In the genomic region with DNA sequence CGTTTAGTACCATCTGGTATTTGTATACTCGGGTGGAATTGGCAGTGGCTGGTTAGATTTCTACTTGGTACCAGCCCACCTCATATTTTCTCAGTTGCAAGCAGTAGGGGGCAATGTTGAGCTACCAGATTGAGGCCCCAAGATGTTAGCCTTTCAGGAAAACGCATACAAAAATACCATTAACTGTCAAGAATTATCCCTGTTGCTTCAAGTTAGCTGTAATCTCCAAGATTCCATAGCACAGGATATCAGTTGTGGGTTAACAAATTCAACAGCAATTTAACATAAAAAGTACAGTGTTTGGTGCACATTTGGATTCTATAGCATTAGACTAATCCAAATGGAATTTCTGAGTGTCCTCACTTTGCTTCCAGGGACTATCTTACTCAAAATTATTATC, we compare ENCODE assay signal across 8 cellular contexts.
DNase-seq lines count a peak whose midpoint lies in the region; ATAC-seq and TF ChIP-seq lines count a peak whose summit lies in the region.

No MANE protein-coding gene starts in this region.

- no peaks in the 10 kb centered on the region for H3K27me3 ChIP-seq in GM23248 (replicated peaks; ENCODE audit: insufficient read depth)
- no peaks in the 10 kb centered on the region for H3K27me3 ChIP-seq in fibroblast of lung (ENCODE audit: control insufficient read depth, insufficient read depth, low read length)
- H3K27me3 ChIP-seq in uterus = no peaks in the 10 kb centered on the region

- intact Hi-C loops in uterus (cut with DNase I; ENCODE audit: low total_unique reads) = no loop called here

- CTCF ChIA-PET in activated CD8-positive, alpha-beta T cell treated with anti-CD3 and anti-CD28 coated beads, Interleukin-2, amount 10 ng/mL, durations not matched to agents 7 days and 5 days (lab: Charles Lee) = interaction anchor here (0.8 to 2.5 kb wide), 12 partner anchors 9 to 343 kb away, joined by 3 to 8 read pairs (median 4); a partner anchor contains a TSS

- no peaks in the 10 kb centered on the region for H3K27me3 Mint-ChIP-seq in activated CD8-positive, alpha-beta T cell treated with anti-CD3 and anti-CD28 coated beads, Interleukin-2, amount 10 ng/mL, durations not matched to agents 7 days and 5 days (ENCODE audit: low read depth)
- H3K27me3 Mint-ChIP-seq in neural crest cell (ENCODE audit: low read depth) = peaks cover 28% of the 10 kb centered on the region

- TF ChIP-seq CTCF in fibroblast of lung (conservative IDR thresholded peaks at IDR 0.05 in 1 of 2, IDR thresholded peaks at IDR 0.05 in 1 of 2; ENCODE audit: low read depth in 1 of 2, low read length in 2 of 2) (peak; percentile 74 to 82), neural crest cell (conservative IDR thresholded peaks at IDR 0.05) (peak; percentile 88), uterus (IDR thresholded peaks at IDR 0.05) (peak; percentile 57 to 62 (median 60))

- no peaks in the 10 kb centered on the region for H3K9me3 Mint-ChIP-seq in activated CD8-positive, alpha-beta T cell treated with anti-CD3 and anti-CD28 coated beads, Interleukin-2, amount 10 ng/mL, durations not matched to agents 7 days and 5 days (ENCODE audit: insufficient read depth)
- peaks cover under 1% of the 10 kb centered on the region for H3K9me3 Mint-ChIP-seq in neural crest cell

- H3K9me3 ChIP-seq in GM23248 (ENCODE audit: low read depth) (no peaks in the 10 kb centered on the region), fibroblast of lung (ENCODE audit: control insufficient read depth, insufficient read depth, low read depth, low read length) (no peaks in the 10 kb centered on the region), uterus (no peaks in the 10 kb centered on the region)

- H3K4me2 ChIP-seq in GM23248 (ENCODE audit: unreplicated experiment) (peak overlapping the region; percentile 24), fibroblast of lung (ENCODE audit: extremely low read depth, insufficient read depth, low read length) (no peak overlapping the region)

- TF ChIP-seq POLR2A in uterus (IDR thresholded peaks at IDR 0.05) = no peak

- H3K4me3 Mint-ChIP-seq in activated CD8-positive, alpha-beta T cell treated with anti-CD3 and anti-CD28 coated beads, Interleukin-2, amount 10 ng/mL, durations not matched to agents 7 days and 5 days = no peak overlapping the region
- H3K4me3 Mint-ChIP-seq in neural crest cell = no peak overlapping the region

- peaks cover 14% of the 10 kb centered on the region for H3K4me1 Mint-ChIP-seq in activated CD8-positive, alpha-beta T cell treated with anti-CD3 and anti-CD28 coated beads, Interleukin-2, amount 10 ng/mL, durations not matched to agents 7 days and 5 days (ENCODE audit: low read depth)
- H3K4me1 Mint-ChIP-seq in neural crest cell = peaks cover 33% of the 10 kb centered on the region

- no peaks in the 10 kb centered on the region for H4K20me1 ChIP-seq in GM23248 (ENCODE audit: insufficient read depth)
- H4K20me1 ChIP-seq in fibroblast of lung (ENCODE audit: control insufficient read depth, extremely low read depth, insufficient read depth, low read length) = no peaks in the 10 kb centered on the region

- no peaks in the 10 kb centered on the region for H3K9me2 ChIP-seq in GM23248 (ENCODE audit: insufficient read depth)

- peak; percentile 69 for ATAC-seq in activated CD8-positive, alpha-beta T cell treated with anti-CD3 and anti-CD28 coated beads, Interleukin-2, amount 10 ng/mL, durations not matched to agents 7 days and 5 days
- no peak for ATAC-seq in GM21367 (IDR thresholded peaks at IDR 0.05; ENCODE audit: unreplicated experiment)

- H3K27ac Mint-ChIP-seq in activated CD8-positive, alpha-beta T cell treated with anti-CD3 and anti-CD28 coated beads, Interleukin-2, amount 10 ng/mL, durations not matched to agents 7 days and 5 days = no peak overlapping the region
- H3K27ac Mint-ChIP-seq in neural crest cell (ENCODE audit: unreplicated experiment) = no peak overlapping the region

- POLR2A ChIA-PET in activated CD8-positive, alpha-beta T cell treated with anti-CD3 and anti-CD28 coated beads, Interleukin-2, amount 10 ng/mL, durations not matched to agents 7 days and 5 days (lab: Charles Lee) = no interaction called here

- 0 to 3% methylated on average over 3 of the region's 3 CpGs for WGBS in GM23248 (ENCODE audit: low coverage in 1 of 2, low lambda C conversion rate in 2 of 2, missing lambda C conversion rate in 2 of 2), 2 experiments

- no peaks in the 10 kb centered on the region for H3K79me2 ChIP-seq in GM23248 (ENCODE audit: insufficient read depth)
- H3K79me2 ChIP-seq in fibroblast of lung (ENCODE audit: control insufficient read depth, insufficient read depth, low read length) = no peaks in the 10 kb centered on the region

- H3K4me3 ChIP-seq in GM23248 (no peak overlapping the region), fibroblast of lung (replicated peaks in 1 of 4; ENCODE audit: control extremely low read depth in 1 of 4, insufficient read depth in 1 of 4, low read depth in 3 of 4, low read length in 4 of 4) (no peak overlapping the region), uterus (no peak overlapping the region)

- DNase-seq in CD1c-positive myeloid dendritic cell (ENCODE audit: extremely low spot score) (peak; percentile 43), GM23248 (peak; percentile 70), NCI-H446 treated with DMSO at 0.1 percent for 48 hours (lab: John Stamatoyannopoulos, UW) (peak; percentile 10), fibroblast of lung (ENCODE audit: low read depth in 2 of 2) (peak; percentile 67 to 81), neural crest cell (ENCODE audit: low read depth, low spot score) (peak; percentile 71), uterus (peak; percentile 28 to 31)
- DNase-seq in activated CD8-positive, alpha-beta T cell treated with anti-CD3 and anti-CD28 coated beads, Interleukin-2, amount 10 ng/mL, durations not matched to agents 7 days and 5 days = peak; percentile 70

- H3K27ac ChIP-seq in GM23248 = no peak overlapping the region
- H3K27ac ChIP-seq in fibroblast of lung (ENCODE audit: insufficient read depth, low read length) = no peak overlapping the region
- H3K27ac ChIP-seq in uterus = no peak overlapping the region

- in situ Hi-C loops in GM23248 (cut with MboI) = loop anchor here (10.0 kb wide), 1 partner anchor 1043 kb away; a partner anchor contains a TSS

- 0 out of 2 replicates have a peak overlapping the region, but pooled peaks have one; percentile 14 for H3K9ac ChIP-seq in GM23248
- H3K9ac ChIP-seq in fibroblast of lung (ENCODE audit: insufficient read depth, low read length) = no peak overlapping the region

- no peaks in the 10 kb centered on the region; the same call in 1 of the 2 replicates for H3K36me3 ChIP-seq in GM23248 (ENCODE audit: low read depth)
- H3K36me3 ChIP-seq in fibroblast of lung (ENCODE audit: control insufficient read depth, insufficient read depth, low read length) = no peaks in the 10 kb centered on the region
- no peaks in the 10 kb centered on the region for H3K36me3 ChIP-seq in uterus

- peaks cover 42% of the 10 kb centered on the region for H3K4me1 ChIP-seq in GM23248 (ENCODE audit: insufficient read depth)
- H3K4me1 ChIP-seq in fibroblast of lung (ENCODE audit: control insufficient read depth, extremely low read depth, insufficient read depth, low read length) = peaks cover 5% of the 10 kb centered on the region
- H3K4me1 ChIP-seq in uterus = no peaks in the 10 kb centered on the region

- H2AFZ ChIP-seq in GM23248 (no peak overlapping the region), fibroblast of lung (ENCODE audit: low read length) (no peak overlapping the region)

- peaks cover 32% of the 10 kb centered on the region for H3F3A ChIP-seq in GM23248 (ENCODE audit: insufficient read depth)

- peaks cover 6% of the 10 kb centered on the region for H3K36me3 Mint-ChIP-seq in activated CD8-positive, alpha-beta T cell treated with anti-CD3 and anti-CD28 coated beads, Interleukin-2, amount 10 ng/mL, durations not matched to agents 7 days and 5 days (ENCODE audit: low read depth)
- H3K36me3 Mint-ChIP-seq in neural crest cell (ENCODE audit: low read depth) = peaks cover 4% of the 10 kb centered on the region

Comparison
In these comparisons a context has a peak if more than half of its experiments do, and no peak if none do; other contexts are left out.
1. DNase-seq: peak in every context shown above with its lines; median percentile 74 in fibroblast of lung; 71 in neural crest cell; 70 in GM23248; 70 in activated CD8-positive, alpha-beta T cell treated with anti-CD3 and anti-CD28 coated beads, Interleukin-2, amount 10 ng/mL, durations not matched to agents 7 days and 5 days; 43 in CD1c-positive myeloid dendritic cell; 30 in uterus; 10 in NCI-H446 treated with DMSO at 0.1 percent for 48 hours.